ENCODE assay signal across 10 cellular contexts in genomic region chr5:172658869-172659513, GRCh38. TPM values are rescaled to one million over a fixed set of nuclear protein-coding genes. Genes with fewer than 3 reads are reported as not detected.
DNase-seq lines count a peak whose midpoint lies in the region; ATAC-seq and TF ChIP-seq lines count a peak whose summit lies in the region.
"Had no signal": no experiment of that assay in that cellular context is flagged by ENCODE, and none has a peak within 500 bp of the region (broad histone marks: within the 10 kb centered on the region; RNA-seq: fewer than 3 reads in every experiment).

No MANE protein-coding gene starts in this region.

- H3K27ac Mint-ChIP-seq in CD14-positive monocyte = peak overlapping the region in 2 of 7 donors; percentile 68 to 70
- H3K27ac Mint-ChIP-seq: activated naive CD8-positive, alpha-beta T cell had no signal

- peaks cover 0 to 6% (median 0%) of the 10 kb centered on the region in 3 donors for H3K27me3 Mint-ChIP-seq in CD14-positive monocyte (ENCODE audit: low read depth in 3 of 3)
- H3K27me3 Mint-ChIP-seq: activated naive CD8-positive, alpha-beta T cell had no signal

- H3K27me3 ChIP-seq in cardiac muscle cell (no peaks in the 10 kb centered on the region), ovary (no peaks in the 10 kb centered on the region)

- DNase-seq in CD14-positive monocyte (ENCODE audit: low spot score) (peak; percentile 5), cardiac muscle cell (ENCODE audit: low read depth in 1 of 2, low spot score in 1 of 2) (no peak), ovary (peak in 4 of 5 donors; percentile 34 to 66 (median 55)), NCI-H2107 (lab: John Stamatoyannopoulos, UW) (no peak), GM19238 (ENCODE audit: insufficient read length, low spot score) (no peak)
- DNase-seq in stimulated activated CD4-positive, alpha-beta T cell treated with anti-CD3 and anti-CD28 coated beads, Interleukin-1b, Interleukin-23, amount 100 ng/mL, for 48 hours = no peak
- DNase-seq: NCI-H1694 had no signal

- 31 to 42% (median 36%) methylated on average over 9 of the region's 9 CpGs for WGBS in ovary, 3 donors

- ATAC-seq in SK-N-SH treated with all-trans-retinoic acid at 6 μM for 48 hours = peak; percentile 84
- no peak for ATAC-seq in GM19023 (IDR thresholded peaks at IDR 0.05; ENCODE audit: unreplicated experiment)

- H3K4me3 Mint-ChIP-seq in CD14-positive monocyte = no peak overlapping the region
- H3K4me3 Mint-ChIP-seq: activated naive CD8-positive, alpha-beta T cell had no signal

- H3K4me1 Mint-ChIP-seq in CD14-positive monocyte = peaks cover 21% of the 10 kb centered on the region

- peak overlapping the region; percentile 95 for H3K27ac ChIP-seq in cardiac muscle cell
- H3K27ac ChIP-seq in ovary = peak overlapping the region; percentile 68 to 86

- TF ChIP-seq POLR2A in ovary (IDR thresholded peaks at IDR 0.05) = no peak

- H3K9me3 Mint-ChIP-seq in CD14-positive monocyte = peaks cover 15 to 24% (median 17%) of the 10 kb centered on the region in 7 donors

- TF ChIP-seq CTCF in CD14-positive monocyte (IDR thresholded peaks at IDR 0.05) (no peak), cardiac muscle cell (IDR thresholded peaks at IDR 0.05; ENCODE audit: low read depth, low read length) (no peak), ovary (IDR thresholded peaks at IDR 0.05) (no peak)

- intact Hi-C loops in CD14-positive monocyte (cut with micrococcal nuclease) = no loop called here
- intact Hi-C loops in ovary (cut with DNase I) = loop anchor here in 1 of 4 donors (5.0 kb wide), 1 partner anchor 33 kb away; no protein-coding TSS in a partner anchor

- peaks cover 3 to 15% of the 10 kb centered on the region in 2 donors for H3K36me3 Mint-ChIP-seq in CD14-positive monocyte

- H3K9me3 ChIP-seq in cardiac muscle cell (ENCODE audit: low read depth) (no peaks in the 10 kb centered on the region), ovary (peaks cover 0 to 9% of the 10 kb centered on the region in 2 donors)

- TF ChIP-seq EP300 in ovary (IDR thresholded peaks at IDR 0.05) = no peak

- H3K36me3 ChIP-seq in cardiac muscle cell = no peaks in the 10 kb centered on the region
- no peaks in the 10 kb centered on the region for H3K36me3 ChIP-seq in ovary

- H3K4me3 ChIP-seq in cardiac muscle cell = no peak overlapping the region
- no peak overlapping the region for H3K4me3 ChIP-seq in ovary

- H3K4me1 ChIP-seq in cardiac muscle cell (ENCODE audit: low read depth) (peaks cover 47% of the 10 kb centered on the region), ovary (ENCODE audit: insufficient read depth) (peaks cover 30% of the 10 kb centered on the region)

TF ChIP-seq in SK-N-SH treated with all-trans-retinoic acid at 6 μM for 48 hours, 23 proteins besides CTCF, POLR2A, EP300 and RAD21:
- no peak for TF ChIP-seq BACH2 (CRISPR knock-in tag; IDR thresholded peaks at IDR 0.05; ENCODE audit: borderline replicate concordance)
- TF ChIP-seq ZFP30 (CRISPR knock-in tag; IDR thresholded peaks at IDR 0.05) = no peak
- no peak for TF ChIP-seq GLIS3 (CRISPR knock-in tag; IDR thresholded peaks at IDR 0.05)
- TF ChIP-seq POU6F1 (CRISPR knock-in tag; IDR thresholded peaks at IDR 0.05; ENCODE audit: borderline replicate concordance, low read depth) = no peak
- TF ChIP-seq ISL1 (CRISPR knock-in tag; IDR thresholded peaks at IDR 0.05) = no peak
- TF ChIP-seq CSDC2 (CRISPR knock-in tag; IDR thresholded peaks at IDR 0.05) = no peak
- TF ChIP-seq ZNF565 (CRISPR knock-in tag; conservative IDR thresholded peaks at IDR 0.05; ENCODE audit: low read depth) = no peak

RNA-seq across cellular contexts. Expression of gene NEURL1B, which starts 17.9 kb away (rescaled TPM):
- polyA plus RNA-seq in CD14-positive monocyte (not detected), cardiac muscle cell (4.6 and 7.6 TPM in 2 replicates), ovary (10 to 100 TPM; 24.2 to 39.0 TPM)
- total RNA-seq in cardiac muscle cell (32.7 and 55.8 TPM in 2 replicates), ovary (10 to 100 TPM; 15.0 to 75.1 (median 36.3) TPM)

Comparison
In these comparisons a context has a peak if more than half of its experiments do, and no peak if none do; other contexts are left out.
1. DNase-seq: peak in CD14-positive monocyte (single experiment) and ovary (4 of 5); none in cardiac muscle cell (0 of 2), NCI-H2107 (single experiment), GM19238 (single experiment) and stimulated activated CD4-positive, alpha-beta T cell treated with anti-CD3 and anti-CD28 coated beads, Interleukin-1b, Interleukin-23, amount 100 ng/mL, for 48 hours (single experiment).